ENCODE assay signal across 1 cellular context in the genomic region with DNA sequence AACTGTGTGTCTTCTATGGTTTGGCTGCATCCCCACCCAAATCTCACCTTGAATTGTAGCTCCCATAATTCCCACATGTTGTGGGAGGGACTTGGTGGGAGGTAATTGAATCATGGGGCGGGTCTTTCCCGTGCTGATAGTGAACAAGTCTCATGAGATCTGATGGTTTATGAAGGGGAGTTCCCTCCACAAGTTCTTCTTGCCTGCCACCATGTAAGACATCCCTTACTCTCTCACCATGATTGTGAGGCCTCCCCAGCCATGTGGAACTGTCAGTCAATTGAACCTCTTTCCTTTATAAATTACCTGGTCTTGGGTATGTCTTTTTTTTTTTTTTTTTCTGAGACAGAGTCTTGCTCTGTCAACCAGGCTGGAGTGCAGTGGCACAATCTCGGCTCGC.
A peak's percentile ranks its signal among the peaks of the same experiment; 100 is the strongest.
TF ChIP-seq lines count a peak whose summit lies in the region.

No MANE protein-coding gene starts in this region.

TF ChIP-seq in GM12878, 131 proteins besides CTCF, POLR2A, EP300 and RAD21:
- TF ChIP-seq, protein P1, sequence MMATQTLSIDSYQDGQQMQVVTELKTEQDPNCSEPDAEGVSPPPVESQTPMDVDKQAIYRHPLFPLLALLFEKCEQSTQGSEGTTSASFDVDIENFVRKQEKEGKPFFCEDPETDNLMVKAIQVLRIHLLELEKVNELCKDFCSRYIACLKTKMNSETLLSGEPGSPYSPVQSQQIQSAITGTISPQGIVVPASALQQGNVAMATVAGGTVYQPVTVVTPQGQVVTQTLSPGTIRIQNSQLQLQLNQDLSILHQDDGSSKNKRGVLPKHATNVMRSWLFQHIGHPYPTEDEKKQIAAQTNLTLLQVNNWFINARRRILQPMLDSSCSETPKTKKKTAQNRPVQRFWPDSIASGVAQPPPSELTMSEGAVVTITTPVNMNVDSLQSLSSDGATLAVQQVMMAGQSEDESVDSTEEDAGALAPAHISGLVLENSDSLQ (IDR thresholded peaks at IDR 0.05): peak; percentile 77
- TF ChIP-seq, protein P2, sequence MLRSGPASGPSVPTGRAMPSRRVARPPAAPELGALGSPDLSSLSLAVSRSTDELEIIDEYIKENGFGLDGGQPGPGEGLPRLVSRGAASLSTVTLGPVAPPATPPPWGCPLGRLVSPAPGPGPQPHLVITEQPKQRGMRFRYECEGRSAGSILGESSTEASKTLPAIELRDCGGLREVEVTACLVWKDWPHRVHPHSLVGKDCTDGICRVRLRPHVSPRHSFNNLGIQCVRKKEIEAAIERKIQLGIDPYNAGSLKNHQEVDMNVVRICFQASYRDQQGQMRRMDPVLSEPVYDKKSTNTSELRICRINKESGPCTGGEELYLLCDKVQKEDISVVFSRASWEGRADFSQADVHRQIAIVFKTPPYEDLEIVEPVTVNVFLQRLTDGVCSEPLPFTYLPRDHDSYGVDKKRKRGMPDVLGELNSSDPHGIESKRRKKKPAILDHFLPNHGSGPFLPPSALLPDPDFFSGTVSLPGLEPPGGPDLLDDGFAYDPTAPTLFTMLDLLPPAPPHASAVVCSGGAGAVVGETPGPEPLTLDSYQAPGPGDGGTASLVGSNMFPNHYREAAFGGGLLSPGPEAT (IDR thresholded peaks at IDR 0.05; ENCODE audit: low read depth): peak; percentile 34; the same call in 1 of the 2 replicates
